Comparison of ENCODE assay signal across 9 cellular contexts in genomic region chr11:44112083-44112865, GRCh38. TPM values are rescaled to one million over a fixed set of nuclear protein-coding genes. Genes with fewer than 3 reads are reported as not detected.
DNase-seq lines count a peak whose midpoint lies in the region; ATAC-seq and TF ChIP-seq lines count a peak whose summit lies in the region.
"Had no signal": no experiment of that assay in that cellular context is flagged by ENCODE, and none has a peak within 500 bp of the region (broad histone marks: within the 10 kb centered on the region; RNA-seq: fewer than 3 reads in every experiment).

No MANE protein-coding gene starts in this region.

- H4K20me1 ChIP-seq in KMS-11 (ENCODE audit: insufficient read depth), result no peaks in the 10 kb centered on the region; the same call in 1 of the 2 replicates

- no peaks in the 10 kb centered on the region for H3K36me3 ChIP-seq in KMS-11 (ENCODE audit: insufficient read depth)
- peaks cover 0 to 29% of the 10 kb centered on the region in 2 donors for H3K36me3 ChIP-seq in adrenal gland (replicated peaks in 1 of 2)
- peaks cover 34 to 88% (median 73%) of the 10 kb centered on the region in 4 donors for H3K36me3 ChIP-seq in stomach

- TF ChIP-seq EP300 in stomach (IDR thresholded peaks at IDR 0.05), result no peak

- no peak overlapping the region for H2AFZ ChIP-seq in KMS-11 (ENCODE audit: low read depth)
- H2AFZ ChIP-seq: PC-9 had no signal

- TF ChIP-seq POLR2A in adrenal gland (IDR thresholded peaks at IDR 0.05) (no peak), stomach (IDR thresholded peaks at IDR 0.05) (no peak)

- DNase-seq in G401 (ENCODE audit: low spot score) (peak; percentile 71), adrenal gland (peak; percentile 73 to 92 (median 88)), hepatic stellate cell (ENCODE audit: low spot score) (peak; percentile 15), stomach (no peak), CD1c-positive myeloid dendritic cell (ENCODE audit: extremely low spot score) (no peak)
- DNase-seq: amniotic stem cell, PC-9 had no signal

- no peak overlapping the region for H3K27ac ChIP-seq in KMS-11
- no peak overlapping the region for H3K27ac ChIP-seq in adrenal gland
- no peak overlapping the region for H3K27ac ChIP-seq in stomach
- H3K27ac ChIP-seq: PC-9 had no signal

- no peaks in the 10 kb centered on the region for H3K9me3 ChIP-seq in adrenal gland (replicated peaks in 1 of 3)
- no peaks in the 10 kb centered on the region for H3K9me3 ChIP-seq in stomach

- H3K27me3 ChIP-seq in KMS-11 (ENCODE audit: insufficient read depth, low read depth), result no peaks in the 10 kb centered on the region
- H3K27me3 ChIP-seq in adrenal gland, result no peaks in the 10 kb centered on the region
- no peaks in the 10 kb centered on the region for H3K27me3 ChIP-seq in stomach

- intact Hi-C loops in adrenal gland (cut with DNase I), result no loop called here
- intact Hi-C loops in stomach (cut with DNase I; ENCODE audit: low total_unique reads), result no loop called here

- H3K4me1 ChIP-seq in KMS-11 (ENCODE audit: low read depth, poor library complexity, severe bottlenecking) (peaks cover 31% of the 10 kb centered on the region), adrenal gland (replicated peaks in 1 of 2) (peaks cover 0 to 5% of the 10 kb centered on the region in 2 donors), stomach (peaks cover 0 to 25% (median 11%) of the 10 kb centered on the region in 4 donors)

- no peak overlapping the region for H3K4me3 ChIP-seq in KMS-11 (IDR thresholded peaks at IDR 0.05; ENCODE audit: insufficient read depth, low read depth, low read length)
- no peak overlapping the region for H3K4me3 ChIP-seq in adrenal gland
- H3K4me3 ChIP-seq in stomach, result no peak overlapping the region
- H3K4me3 ChIP-seq: PC-9 had no signal

- H3K79me2 ChIP-seq in KMS-11 (ENCODE audit: insufficient read depth, low read depth), result no peaks in the 10 kb centered on the region

- H3K9ac ChIP-seq in KMS-11, result no peak overlapping the region

- WGBS in adrenal gland, 4 donors, result 52 to 60% (median 57%) methylated on average over 7 of the region's 7 CpGs
- 53 to 73% (median 68%) methylated on average over 7 of the region's 7 CpGs for WGBS in stomach, 5 donors

- ATAC-seq in GM21367 (IDR thresholded peaks at IDR 0.05; ENCODE audit: unreplicated experiment), result no peak

- in situ Hi-C loops in G401 (cut with HindIII; ENCODE audit: low sequenced_read_pairs), result loop anchor here (25.0 kb wide), 2 partner anchors 150 to 425 kb away; no protein-coding TSS in a partner anchor

- H3K4me2 ChIP-seq in KMS-11, result peak overlapping the region; percentile 29; the same call in 1 of the 2 replicates
- H3K4me2 ChIP-seq: PC-9 had no signal

- TF ChIP-seq CTCF in KMS-11 (conservative IDR thresholded peaks at IDR 0.05; ENCODE audit: low read depth, low read length) (no peak), adrenal gland (IDR thresholded peaks at IDR 0.05) (no peak), stomach (IDR thresholded peaks at IDR 0.05) (no peak)

RNA-seq across cellular contexts. Expression of gene EXT2, which starts 16.8 kb away (rescaled TPM):
- total RNA-seq in G401 (2014; rRNA removed; shearing (Covaris generic)), result 66.8 and 74.9 TPM in 2 replicates
- total RNA-seq in adrenal gland (10 to 100 TPM; 41.3 to 89.3 (median 48.0) TPM), stomach (10 to 100 TPM; 10.5 to 93.8 (median 49.1) TPM)
- polyA plus RNA-seq in adrenal gland (10 to 100 TPM; 28.7 to 49.6 (median 32.3) TPM), stomach (10 to 100 TPM; 11.8 to 16.0 (median 15.2) TPM)

RNA-seq across cellular contexts. Expression of gene ACCS, which starts 46.2 kb away (rescaled TPM):
- total RNA-seq in G401 (2014; rRNA removed; shearing (Covaris generic)), result not detected in 2 replicates
- total RNA-seq in adrenal gland, result 10 to 100 TPM; 12.3 to 64.5 (median 41.4) TPM
- polyA plus RNA-seq in adrenal gland, result 100 to 1,000 TPM in 2 of 3 donors, 1 to 10 TPM in 1; 9.8 to 195 (median 108) TPM
- total RNA-seq in stomach, result 10 to 100 TPM; 21.7 to 71.1 (median 34.4) TPM
- 10 to 100 TPM; 14.7 to 17.4 (median 16.3) TPM for polyA plus RNA-seq in stomach

Comparison
In these comparisons a context has a peak if more than half of its experiments do, and no peak if none do; other contexts are left out.
1. DNase-seq: peak in G401 (single experiment), adrenal gland (7 of 7) and hepatic stellate cell (single experiment); none in stomach (single experiment) and CD1c-positive myeloid dendritic cell (single experiment).
2. RNA of gene ACCS, which starts 46.2 kb away (total RNA-seq): 12.3 to 64.5 TPM in adrenal gland and 21.7 to 71.1 TPM in stomach; not detected in G401; every median in the first group is over 10 times any median in the second.